In genomic region chr20:35284992-35285805, GRCh38 we compare ENCODE assay signal across 8 cellular contexts. TPM values are rescaled to one million over a fixed set of nuclear protein-coding genes. Genes with fewer than 3 reads are reported as not detected.
DNase-seq lines count a peak whose midpoint lies in the region; ATAC-seq and TF ChIP-seq lines count a peak whose summit lies in the region.

No MANE protein-coding gene starts in this region.

- no peak for TF ChIP-seq EP300 in tibial nerve (IDR thresholded peaks at IDR 0.05)

- no peaks in the 10 kb centered on the region for H3K9me3 Mint-ChIP-seq in activated CD8-positive, alpha-beta memory T cell treated with anti-CD3 and anti-CD28 coated beads, Interleukin-2, amount 10 ng/mL, durations not matched to agents 7 days and 5 days (ENCODE audit: low read depth)

- CTCF ChIA-PET in activated CD8-positive, alpha-beta memory T cell treated with anti-CD3 and anti-CD28 coated beads, Interleukin-2, amount 10 ng/mL, durations not matched to agents 7 days and 5 days (lab: Charles Lee), result interaction anchor here (0.9 to 3.2 kb wide), 12 partner anchors 8 to 411 kb away, joined by 3 to 22 read pairs (median 4); no protein-coding TSS in a partner anchor

- no peak for ATAC-seq in activated CD8-positive, alpha-beta memory T cell treated with anti-CD3 and anti-CD28 coated beads, Interleukin-2, amount 10 ng/mL, durations not matched to agents 7 days and 5 days
- ATAC-seq in left lobe of liver (peak; percentile 8), GM19395 (IDR thresholded peaks at IDR 0.05; ENCODE audit: unreplicated experiment) (no peak)

- peak overlapping the region; percentile 17 to 98 (median 75) for H3K4me3 ChIP-seq in adrenal gland
- peak overlapping the region; percentile 73 to 97 (median 81) for H3K4me3 ChIP-seq in tibial nerve

- H3K36me3 Mint-ChIP-seq in activated CD8-positive, alpha-beta memory T cell treated with anti-CD3 and anti-CD28 coated beads, Interleukin-2, amount 10 ng/mL, durations not matched to agents 7 days and 5 days, result peaks cover 17% of the 10 kb centered on the region

- H3K27ac Mint-ChIP-seq in activated CD8-positive, alpha-beta memory T cell treated with anti-CD3 and anti-CD28 coated beads, Interleukin-2, amount 10 ng/mL, durations not matched to agents 7 days and 5 days, result peak overlapping the region; percentile 90

- no peak for TF ChIP-seq CTCF in adrenal gland (IDR thresholded peaks at IDR 0.05)
- TF ChIP-seq CTCF in tibial nerve (IDR thresholded peaks at IDR 0.05), result no peak

- H3K36me3 ChIP-seq in adrenal gland (replicated peaks in 1 of 2), result peaks cover 0 to 6% of the 10 kb centered on the region in 2 donors
- H3K36me3 ChIP-seq in tibial nerve, result peaks cover 0 to 7% (median 0%) of the 10 kb centered on the region in 3 donors

- peaks cover 11 to 30% of the 10 kb centered on the region in 2 donors for H3K4me1 ChIP-seq in adrenal gland (replicated peaks in 1 of 2)
- peaks cover 0 to 24% (median 12%) of the 10 kb centered on the region in 4 donors for H3K4me1 ChIP-seq in tibial nerve

- H3K27ac ChIP-seq in adrenal gland, result peak overlapping the region in 4 of 5 donors; percentile 19 to 90 (median 74)
- H3K27ac ChIP-seq in tibial nerve, result peak overlapping the region; percentile 66 to 89 (median 86)

- TF ChIP-seq POLR2A in adrenal gland (IDR thresholded peaks at IDR 0.05) (no peak), tibial nerve (IDR thresholded peaks at IDR 0.05) (no peak)

- no peaks in the 10 kb centered on the region for H3K27me3 Mint-ChIP-seq in activated CD8-positive, alpha-beta memory T cell treated with anti-CD3 and anti-CD28 coated beads, Interleukin-2, amount 10 ng/mL, durations not matched to agents 7 days and 5 days

- H3K9me3 ChIP-seq in adrenal gland (replicated peaks in 1 of 3) (no peaks in the 10 kb centered on the region), tibial nerve (no peaks in the 10 kb centered on the region)

- DNase-seq in activated CD8-positive, alpha-beta memory T cell treated with anti-CD3 and anti-CD28 coated beads, Interleukin-2, amount 10 ng/mL, durations not matched to agents 7 days and 5 days, result no peak
- DNase-seq in activated CD8-positive, alpha-beta memory T cell treated with anti-CD3 and anti-CD28 coated beads for 24 hours, result no peak
- DNase-seq in adrenal gland, result no peak
- DNase-seq in left lobe of liver (ENCODE audit: low spot score), result no peak
- DNase-seq in tibial nerve (ENCODE audit: low spot score in 2 of 2), result no peak
- no peak for DNase-seq in GDM1 (lab: John Stamatoyannopoulos, UW)
- DNase-seq in stimulated activated naive CD4-positive, alpha-beta T cell (lab: John Stamatoyannopoulos, UW), result no peak

- intact Hi-C loops in adrenal gland (cut with DNase I), result no loop called here

- 46 to 52% (median 47%) methylated on average over 16 to 19 of the region's 19 CpGs for WGBS in adrenal gland, 4 donors
- 45 to 46% methylated on average over 19 of the region's 19 CpGs for WGBS in tibial nerve, 2 donors

- H3K27me3 ChIP-seq in adrenal gland (no peaks in the 10 kb centered on the region), tibial nerve (no peaks in the 10 kb centered on the region)

- peak overlapping the region; percentile 84 for H3K4me3 Mint-ChIP-seq in activated CD8-positive, alpha-beta memory T cell treated with anti-CD3 and anti-CD28 coated beads, Interleukin-2, amount 10 ng/mL, durations not matched to agents 7 days and 5 days

- peaks cover 30% of the 10 kb centered on the region for H3K4me1 Mint-ChIP-seq in activated CD8-positive, alpha-beta memory T cell treated with anti-CD3 and anti-CD28 coated beads, Interleukin-2, amount 10 ng/mL, durations not matched to agents 7 days and 5 days

RNA-seq across cellular contexts. Expression of gene EIF6, which starts 0.6 kb away (rescaled TPM):
- 100 to 1,000 TPM in 1 of 2 experiments, 10 to 100 TPM in 1; 98.6 to 121 TPM for total RNA-seq in activated CD8-positive, alpha-beta memory T cell treated with anti-CD3 and anti-CD28 coated beads, Interleukin-2, amount 10 ng/mL, durations not matched to agents 7 days and 5 days
- total RNA-seq in adrenal gland (100 to 1,000 TPM in 4 of 8 donors, 10 to 100 TPM in 4; 56.7 to 222 (median 108) TPM), left lobe of liver (80.2 TPM), tibial nerve (100 to 1,000 TPM in 1 of 4 donors, 10 to 100 TPM in 3; 69.5 to 110 (median 86.8) TPM)
- 100 to 1,000 TPM in 2 of 3 donors, 10 to 100 TPM in 1; 85.4 to 145 (median 112) TPM for polyA plus RNA-seq in adrenal gland

RNA-seq across cellular contexts. Expression of gene FAM83C, which starts 7.0 kb away (rescaled TPM):
- total RNA-seq in activated CD8-positive, alpha-beta memory T cell treated with anti-CD3 and anti-CD28 coated beads, Interleukin-2, amount 10 ng/mL, durations not matched to agents 7 days and 5 days, result not detected
- total RNA-seq in adrenal gland (not detected), left lobe of liver (not detected), tibial nerve (not detected)
- polyA plus RNA-seq in adrenal gland, result under 1 TPM in 1 of 3 donors, not detected in 2; 0.03 TPM

RNA-seq across cellular contexts. Expression of gene MMP24OS, which starts 7.3 kb away (rescaled TPM):
- total RNA-seq in activated CD8-positive, alpha-beta memory T cell treated with anti-CD3 and anti-CD28 coated beads, Interleukin-2, amount 10 ng/mL, durations not matched to agents 7 days and 5 days, result 10 to 100 TPM; 28.4 to 44.3 TPM
- total RNA-seq in adrenal gland, result 100 to 1,000 TPM in 2 of 8 donors, 10 to 100 TPM in 6; 24.8 to 141 (median 75.7) TPM
- 100 to 1,000 TPM in 2 of 3 donors, 10 to 100 TPM in 1; 72.3 to 150 (median 144) TPM for polyA plus RNA-seq in adrenal gland
- 27.3 TPM for total RNA-seq in left lobe of liver
- 10 to 100 TPM; 30.4 to 41.2 (median 34.4) TPM for total RNA-seq in tibial nerve

RNA-seq across cellular contexts. Expression of gene MMP24, which starts 58.7 kb away (rescaled TPM):
- not detected for total RNA-seq in activated CD8-positive, alpha-beta memory T cell treated with anti-CD3 and anti-CD28 coated beads, Interleukin-2, amount 10 ng/mL, durations not matched to agents 7 days and 5 days
- 1 to 10 TPM in 6 of 8 donors, under 1 TPM in 2; 0.09 to 2.3 (median 1.3) TPM for total RNA-seq in adrenal gland
- 1 to 10 TPM; 1.0 to 1.6 (median 1.4) TPM for polyA plus RNA-seq in adrenal gland
- 0.43 TPM for total RNA-seq in left lobe of liver
- total RNA-seq in tibial nerve, result under 1 TPM in 3 of 4 donors, not detected in 1; 0.21 to 0.78 (median 0.66) TPM
